8 cellular contexts compared by ENCODE assay signal in genomic region chr6:75747985-75748742, GRCh38. TPM values are rescaled to one million over a fixed set of nuclear protein-coding genes. Genes with fewer than 3 reads are reported as not detected.
DNase-seq lines count a peak whose midpoint lies in the region; ATAC-seq and TF ChIP-seq lines count a peak whose summit lies in the region.

No MANE protein-coding gene starts in this region.

- POLR2A ChIA-PET in CD4-positive, alpha-beta T cell (lab: Charles Lee) = no interaction called here

- CTCF ChIA-PET in CD4-positive, alpha-beta T cell (lab: Charles Lee) = no interaction called here

- no peaks in the 10 kb centered on the region for H3K9me3 ChIP-seq in CD4-positive, alpha-beta T cell (ENCODE audit: control insufficient read depth, low read length)

- DNase-seq in CD4-positive, alpha-beta T cell = no peak
- DNase-seq in activated T-helper 1 cell treated with anti-CD3 and anti-CD28 coated beads, Interleukin-12 subunit alpha, Interleukin-12 subunit beta, Interleukin-2, Interleukin-4 antibody, amounts not matched to agents 30 ng/mL and 10 ng/mL and 1 ng/mL, durations not matched to agents 14 hours and 24 hours and 36 hours (ENCODE audit: low spot score) = no peak
- no peak for DNase-seq in stimulated activated CD4-positive, alpha-beta T cell treated with anti-CD3 and anti-CD28 coated beads, Interleukin-12 subunit alpha, Interleukin-12 subunit beta, amount 100 ng/mL, for 4 hours
- DNase-seq in ureter (ENCODE audit: low spot score) = no peak
- DNase-seq in activated CD8-positive, alpha-beta memory T cell treated with anti-CD3 and anti-CD28 coated beads, Interleukin-2, amount 50 U/mL, for 48 hours = no peak

- intact Hi-C loops in CD4-positive, alpha-beta T cell (cut with DNase I, micrococcal nuclease) = no loop called here
- intact Hi-C loops in activated T-helper 1 cell treated with anti-CD3 and anti-CD28 coated beads, Interleukin-12 subunit alpha, Interleukin-12 subunit beta, Interleukin-2, Interleukin-4 antibody, amounts not matched to agents 30 ng/mL and 10 ng/mL and 1 ng/mL, durations not matched to agents 14 hours and 24 hours and 36 hours (cut with micrococcal nuclease) = loop anchor here (5.0 kb wide), 1 partner anchor 146 kb away; the partner anchor contains the start of gene SENP6

- H3K27me3 Mint-ChIP-seq in CD4-positive, alpha-beta T cell = peaks cover 79% of the 10 kb centered on the region
- H3K27me3 Mint-ChIP-seq in activated T-helper 1 cell treated with anti-CD3 and anti-CD28 coated beads, Interleukin-12 subunit alpha, Interleukin-12 subunit beta, Interleukin-2, Interleukin-4 antibody, amounts not matched to agents 30 ng/mL and 10 ng/mL and 1 ng/mL, durations not matched to agents 14 hours and 24 hours and 36 hours (ENCODE audit: insufficient read depth) = peaks cover 60% of the 10 kb centered on the region
- H3K27me3 Mint-ChIP-seq in stimulated activated naive CD8-positive, alpha-beta T cell treated with anti-CD3 and anti-CD28 coated beads, Interleukin-15, Interleukin-2, amounts not matched to agents 100 ng/mL and 50 ng/mL, for 24 hours = peaks cover 68% of the 10 kb centered on the region

- peaks cover 10% of the 10 kb centered on the region for H3K4me1 Mint-ChIP-seq in CD4-positive, alpha-beta T cell (ENCODE audit: low read depth)
- H3K4me1 Mint-ChIP-seq in activated T-helper 1 cell treated with anti-CD3 and anti-CD28 coated beads, Interleukin-12 subunit alpha, Interleukin-12 subunit beta, Interleukin-2, Interleukin-4 antibody, amounts not matched to agents 30 ng/mL and 10 ng/mL and 1 ng/mL, durations not matched to agents 14 hours and 24 hours and 36 hours (ENCODE audit: low read depth) = no peaks in the 10 kb centered on the region
- peaks cover 16% of the 10 kb centered on the region for H3K4me1 Mint-ChIP-seq in stimulated activated naive CD8-positive, alpha-beta T cell treated with anti-CD3 and anti-CD28 coated beads, Interleukin-15, Interleukin-2, amounts not matched to agents 100 ng/mL and 50 ng/mL, for 24 hours (ENCODE audit: low read depth)

- H3K36me3 Mint-ChIP-seq in CD4-positive, alpha-beta T cell (ENCODE audit: low read depth) = peaks cover 5% of the 10 kb centered on the region
- H3K36me3 Mint-ChIP-seq in activated T-helper 1 cell treated with anti-CD3 and anti-CD28 coated beads, Interleukin-12 subunit alpha, Interleukin-12 subunit beta, Interleukin-2, Interleukin-4 antibody, amounts not matched to agents 30 ng/mL and 10 ng/mL and 1 ng/mL, durations not matched to agents 14 hours and 24 hours and 36 hours (ENCODE audit: low read depth) = no peaks in the 10 kb centered on the region
- H3K36me3 Mint-ChIP-seq in stimulated activated naive CD8-positive, alpha-beta T cell treated with anti-CD3 and anti-CD28 coated beads, Interleukin-15, Interleukin-2, amounts not matched to agents 100 ng/mL and 50 ng/mL, for 24 hours (ENCODE audit: low read depth) = no peaks in the 10 kb centered on the region

- peak overlapping the region; percentile 87 for H3K4me3 Mint-ChIP-seq in CD4-positive, alpha-beta T cell
- peak overlapping the region; percentile 77 for H3K4me3 Mint-ChIP-seq in activated T-helper 1 cell treated with anti-CD3 and anti-CD28 coated beads, Interleukin-12 subunit alpha, Interleukin-12 subunit beta, Interleukin-2, Interleukin-4 antibody, amounts not matched to agents 30 ng/mL and 10 ng/mL and 1 ng/mL, durations not matched to agents 14 hours and 24 hours and 36 hours
- peak overlapping the region; percentile 81 for H3K4me3 Mint-ChIP-seq in stimulated activated naive CD8-positive, alpha-beta T cell treated with anti-CD3 and anti-CD28 coated beads, Interleukin-15, Interleukin-2, amounts not matched to agents 100 ng/mL and 50 ng/mL, for 24 hours

- H3K27ac Mint-ChIP-seq in CD4-positive, alpha-beta T cell = no peak overlapping the region
- H3K27ac Mint-ChIP-seq in activated T-helper 1 cell treated with anti-CD3 and anti-CD28 coated beads, Interleukin-12 subunit alpha, Interleukin-12 subunit beta, Interleukin-2, Interleukin-4 antibody, amounts not matched to agents 30 ng/mL and 10 ng/mL and 1 ng/mL, durations not matched to agents 14 hours and 24 hours and 36 hours = no peak overlapping the region
- no peak overlapping the region for H3K27ac Mint-ChIP-seq in stimulated activated naive CD8-positive, alpha-beta T cell treated with anti-CD3 and anti-CD28 coated beads, Interleukin-15, Interleukin-2, amounts not matched to agents 100 ng/mL and 50 ng/mL, for 24 hours

- peaks cover 58% of the 10 kb centered on the region for H3K27me3 ChIP-seq in CD4-positive, alpha-beta T cell (ENCODE audit: control insufficient read depth, insufficient read depth, low read length)

- H3K27ac ChIP-seq in CD4-positive, alpha-beta T cell (ENCODE audit: low read depth, low read length) = no peak overlapping the region

- no peak for TF ChIP-seq CTCF in CD4-positive, alpha-beta T cell (IDR thresholded peaks at IDR 0.05)

- peak overlapping the region; percentile 77 for H3K4me3 ChIP-seq in iPS-11a (ENCODE audit: low read depth, low read length)

- ATAC-seq in CD4-positive, alpha-beta T cell (ENCODE audit: poor library complexity) = peak; percentile 12
- ATAC-seq in HG03280 (IDR thresholded peaks at IDR 0.05; ENCODE audit: unreplicated experiment) = peak; percentile 0

- H3K9me3 Mint-ChIP-seq in CD4-positive, alpha-beta T cell = no peaks in the 10 kb centered on the region
- no peaks in the 10 kb centered on the region for H3K9me3 Mint-ChIP-seq in activated T-helper 1 cell treated with anti-CD3 and anti-CD28 coated beads, Interleukin-12 subunit alpha, Interleukin-12 subunit beta, Interleukin-2, Interleukin-4 antibody, amounts not matched to agents 30 ng/mL and 10 ng/mL and 1 ng/mL, durations not matched to agents 14 hours and 24 hours and 36 hours
- H3K9me3 Mint-ChIP-seq in stimulated activated naive CD8-positive, alpha-beta T cell treated with anti-CD3 and anti-CD28 coated beads, Interleukin-15, Interleukin-2, amounts not matched to agents 100 ng/mL and 50 ng/mL, for 24 hours = no peaks in the 10 kb centered on the region

RNA-seq across cellular contexts. Expression of gene MYO6, which starts 0.9 kb away (rescaled TPM):
- 1 to 10 TPM in 1 of 2 experiments, under 1 TPM in 1; 0.85 to 1.1 TPM for total RNA-seq in CD4-positive, alpha-beta T cell
- total RNA-seq in activated T-helper 1 cell treated with anti-CD3 and anti-CD28 coated beads, Interleukin-12 subunit alpha, Interleukin-12 subunit beta, Interleukin-2, Interleukin-4 antibody, amounts not matched to agents 30 ng/mL and 10 ng/mL and 1 ng/mL, durations not matched to agents 14 hours and 24 hours and 36 hours = 0.37 and 0.83 TPM in 2 replicates
- 81.1 TPM for total RNA-seq in ureter

Comparison
In these comparisons a context has a peak if more than half of its experiments do, and no peak if none do; other contexts are left out.
1. RNA of gene MYO6, which starts 0.9 kb away (total RNA-seq): 81.1 TPM in ureter (single experiment); 0.85 to 1.1 TPM in CD4-positive, alpha-beta T cell and 0.37 to 0.83 TPM in activated T-helper 1 cell treated with anti-CD3 and anti-CD28 coated beads, Interleukin-12 subunit alpha, Interleukin-12 subunit beta, Interleukin-2, Interleukin-4 antibody, amounts not matched to agents 30 ng/mL and 10 ng/mL and 1 ng/mL, durations not matched to agents 14 hours and 24 hours and 36 hours; every median in the first group is over 10 times any median in the second.
2. Peak in every context shown above with its lines, with median percentiles within 50 percentile points of each other: H3K4me3 Mint-ChIP-seq.